8 cellular contexts compared by ENCODE assay signal in the genomic region with DNA sequence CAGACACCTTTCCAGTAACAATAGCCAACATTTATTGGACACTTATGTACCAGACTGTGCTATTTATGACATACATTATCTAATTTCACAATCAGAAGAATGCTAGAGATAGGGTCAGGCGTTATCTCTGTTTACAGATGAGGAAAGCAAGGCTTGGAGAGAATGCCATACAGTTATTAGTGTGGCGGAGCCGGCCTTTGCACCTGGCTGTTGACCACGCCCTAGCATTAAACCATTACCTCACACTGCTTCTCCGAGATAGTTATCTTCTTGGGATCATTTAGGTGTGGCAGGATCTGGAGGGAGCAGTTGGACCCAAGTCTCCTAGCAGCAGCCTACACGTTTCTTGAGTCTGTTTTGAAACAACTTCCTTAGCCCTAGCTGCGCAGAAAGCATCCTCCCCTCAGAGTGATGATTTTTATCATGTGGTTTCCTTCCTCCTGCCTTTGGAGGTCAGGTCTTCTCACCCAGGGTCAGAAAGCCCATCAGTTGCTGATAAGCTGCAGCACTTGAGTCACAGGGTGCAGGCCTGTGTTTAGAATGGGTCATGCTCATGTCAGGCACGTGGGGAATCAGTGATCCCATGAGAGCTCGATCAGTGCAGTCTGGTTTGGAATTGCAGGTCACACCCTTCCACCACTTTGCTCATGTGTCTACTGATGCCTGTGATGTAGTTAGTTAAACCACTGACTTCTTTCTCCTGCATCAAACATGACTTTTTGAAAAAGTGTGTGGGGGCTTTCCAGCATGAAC.
DNase-seq lines count a peak whose midpoint lies in the region; ATAC-seq and TF ChIP-seq lines count a peak whose summit lies in the region.

No MANE protein-coding gene starts in this region.

- peak overlapping the region; percentile 75 to 88 (median 82) for H3K4me3 Mint-ChIP-seq in T-cell
- no peak overlapping the region for H3K4me3 Mint-ChIP-seq in MCF 10A (ENCODE audit: unreplicated experiment)

- peak overlapping the region; percentile 35 for H3K9ac ChIP-seq in mucosa of stomach (ENCODE audit: low read length)

- H3K27me3 Mint-ChIP-seq in T-cell, result no peaks in the 10 kb centered on the region
- no peaks in the 10 kb centered on the region for H3K27me3 Mint-ChIP-seq in MCF 10A (ENCODE audit: insufficient read depth, unreplicated experiment)

- no TSS peak for BruUV-seq in MCF 10A (replicated peaks; lab: Mats Ljungman, UMichigan)

- intact Hi-C loops in MCF 10A (cut with micrococcal nuclease), result no loop called here

- peaks cover 99% of the 10 kb centered on the region for H3K4me1 ChIP-seq in mucosa of stomach (ENCODE audit: control insufficient read depth, insufficient read depth, low read length)

- H3K36me3 ChIP-seq in mucosa of stomach (ENCODE audit: control insufficient read depth, insufficient read depth, low read length), result no peaks in the 10 kb centered on the region

- no peaks in the 10 kb centered on the region for H3K9me3 ChIP-seq in mucosa of stomach (ENCODE audit: control insufficient read depth, low read length)

- H3K4me3 ChIP-seq in mucosa of stomach (ENCODE audit: low read length), result no peak overlapping the region

- DNase-seq in T-cell, result peak; percentile 49 to 93 (median 76)
- no peak for DNase-seq in MCF 10A (ENCODE audit: unreplicated experiment)
- DNase-seq in nucleus accumbens (lab: John Stamatoyannopoulos, UW), result no peak
- DNase-seq in NCI-H2227 (lab: John Stamatoyannopoulos, UW; ENCODE audit: unreplicated experiment), result no peak
- no peak for DNase-seq in NCI-H82 treated with DMSO at 0.1 percent for 48 hours (lab: John Stamatoyannopoulos, UW; ENCODE audit: unreplicated experiment)

- no peaks in the 10 kb centered on the region for H3K27me3 ChIP-seq in mucosa of stomach (ENCODE audit: control insufficient read depth, insufficient read depth, low read length)

- POLR2A ChIA-PET in T-cell (lab: Charles Lee) (interaction anchor here in 1 of 2 donors (0.9 to 8.4 kb wide), 3 partner anchors 15 to 945 kb away, joined by 3 to 90 read pairs (median 3); a partner anchor contains a TSS), MCF 10A (lab: Yijun Ruan, JAX) (interaction anchor here (0.8 to 14.1 kb wide), 8 partner anchors 12 to 605 kb away, joined by 3 to 427 read pairs (median 16); no protein-coding TSS in a partner anchor)

- H3K36me3 Mint-ChIP-seq in T-cell, result peaks cover 24% of the 10 kb centered on the region
- peaks cover 6% of the 10 kb centered on the region for H3K36me3 Mint-ChIP-seq in MCF 10A (ENCODE audit: insufficient read depth, unreplicated experiment)

- H3K4me1 Mint-ChIP-seq in T-cell (peaks cover 98% of the 10 kb centered on the region in 3 donors), MCF 10A (ENCODE audit: insufficient read depth, unreplicated experiment) (peaks cover 86% of the 10 kb centered on the region)

- peak; percentile 33 for ATAC-seq in GM19035 (IDR thresholded peaks at IDR 0.05; ENCODE audit: unreplicated experiment)
- peak; percentile 42 for ATAC-seq in HG03342 (IDR thresholded peaks at IDR 0.05; ENCODE audit: unreplicated experiment)
- ATAC-seq in T-cell (replicated peaks in 1 of 4), result peak; percentile 72 to 82 (median 74)

- no peak for TF ChIP-seq CTCF in MCF 10A (IDR thresholded peaks at IDR 0.05; ENCODE audit: unreplicated experiment)

- CTCF ChIA-PET in T-cell (lab: Charles Lee), result interaction anchor here in 1 of 2 donors (0.6 to 3.9 kb wide), 4 partner anchors 11 to 52 kb away, joined by 3 to 23 read pairs (median 8); no protein-coding TSS in a partner anchor
- CTCF ChIA-PET in MCF 10A (lab: Yijun Ruan, JAX), result interaction anchor here (0.6 to 1.7 kb wide), 3 partner anchors 11 to 130 kb away, joined by 3 to 5 read pairs (median 3); no protein-coding TSS in a partner anchor

- H3K9me3 Mint-ChIP-seq in T-cell, result no peaks in the 10 kb centered on the region
- H3K9me3 Mint-ChIP-seq in MCF 10A (ENCODE audit: unreplicated experiment), result no peaks in the 10 kb centered on the region

- H3K27ac Mint-ChIP-seq in T-cell (peak overlapping the region; percentile 92 to 95), MCF 10A (ENCODE audit: low read depth, unreplicated experiment) (peak overlapping the region; percentile 94)

Comparison
In these comparisons a context has a peak if more than half of its experiments do, and no peak if none do; other contexts are left out.
1. DNase-seq: peak in T-cell (34 of 34); none in MCF 10A (single experiment), nucleus accumbens (0 of 56), NCI-H2227 (single experiment) and NCI-H82 treated with DMSO at 0.1 percent for 48 hours (single experiment).
2. Peak in every context shown above with its lines, with median percentiles within 50 percentile points of each other: ATAC-seq.